In the genomic region with DNA sequence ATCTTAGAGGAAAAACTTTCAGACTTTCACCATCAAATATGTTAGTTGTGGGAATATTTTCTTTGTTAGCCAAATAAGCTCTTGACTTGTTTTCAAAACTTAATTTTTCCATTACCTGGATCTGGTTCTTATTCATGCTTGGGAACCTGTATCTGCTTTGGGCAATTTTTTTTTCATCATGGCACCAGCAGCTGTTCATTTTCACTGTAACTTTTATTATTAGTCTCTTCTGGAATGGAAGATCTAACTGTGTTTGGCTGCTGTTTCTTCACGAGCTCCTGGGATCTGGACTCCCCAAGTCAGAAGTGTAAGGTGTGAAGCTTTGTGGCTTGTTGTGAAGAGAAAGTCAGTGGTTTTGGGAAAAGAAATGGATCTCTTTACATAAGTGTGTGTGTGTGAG, we compare ENCODE assay signal across 28 cellular contexts. TPM values are rescaled to one million over a fixed set of nuclear protein-coding genes. Genes with fewer than 3 reads are reported as not detected.
A peak's percentile ranks its signal among the peaks of the same experiment; 100 is the strongest.
DNase-seq lines count a peak whose midpoint lies in the region; ATAC-seq and TF ChIP-seq lines count a peak whose summit lies in the region.
"Had no signal": no experiment of that assay in that cellular context is flagged by ENCODE, and none has a peak within 500 bp of the region (broad histone marks: within the 10 kb centered on the region; RNA-seq: fewer than 3 reads in every experiment).

No MANE protein-coding gene starts in this region.

- no peak for ATAC-seq in stimulated activated naive CD8-positive, alpha-beta T cell treated with anti-CD3 and anti-CD28 coated beads, Interleukin-15, amount 100 ng/mL, for 72 hours
- ATAC-seq in right lobe of liver = no peak
- ATAC-seq: esophagus mucosa had no signal

- TF ChIP-seq POLR2A in right lobe of liver (IDR thresholded peaks at IDR 0.05) = no peak

- H3K79me2 ChIP-seq in OCI-LY7 (ENCODE audit: insufficient read depth, low read depth, low read length) = no peaks in the 10 kb centered on the region

- WGBS in right lobe of liver (ENCODE audit: insufficient coverage, low coverage, low lambda C conversion rate, missing lambda C conversion rate) = 73% methylated on average over 1 of the region's 1 CpG

- no TSS peak for BruUV-seq in OCI-LY7 (replicated peaks; lab: Mats Ljungman, UMichigan)

- no peak for DNase-seq in activated naive CD4-positive, alpha-beta T cell treated with anti-CD3 and anti-CD28 coated beads, Interleukin-2, amount 10 ng/mL, durations not matched to agents 7 days and 5 days
- no peak for DNase-seq in activated naive CD4-positive, alpha-beta T cell treated with anti-CD3 and anti-CD28 coated beads, Interleukin-2, amount 50 U/mL, for 16 hours
- DNase-seq in OCI-LY7 (ENCODE audit: low spot score) = no peak
- no peak for DNase-seq in stimulated activated naive CD8-positive, alpha-beta T cell treated with anti-CD3 and anti-CD28 coated beads, Interleukin-15, amount 100 ng/mL, for 72 hours
- no peak for DNase-seq in posterior vena cava (ENCODE audit: low spot score)
- DNase-seq in right lobe of liver = no peak
- DNase-seq: adrenal gland; central memory CD4-positive, alpha-beta T cell; dermis blood vessel endothelial cell; foreskin fibroblast; HCEC 1CT; left ventricle myocardium inferior; mesendoderm; MG63; NCI-H1105 treated with DMSO at 0.1 percent for 48 hours; NCI-H2029 treated with DMSO at 0.1 percent for 48 hours; NCI-H2227 treated with DMSO at 0.1 percent for 48 hours; NCI-H526; NK-92 treated with Interleukin-12 subunit alpha and Interleukin-12 subunit beta, amount 100 ng/mL, for 24 hours; PC-9; SK-N-SH; stimulated activated CD4-positive, alpha-beta T cell treated with anti-CD3 and anti-CD28 coated beads, Interleukin-1b, Interleukin-23, amount 100 ng/mL, for 48 hours; tibial artery had no signal

- no peaks in the 10 kb centered on the region for H4K20me1 ChIP-seq in OCI-LY7 (ENCODE audit: insufficient read depth, low read length)
- H4K20me1 ChIP-seq: BLaER1 treated with 17β-estradiol and CSF1 and Interleukin-3, amounts not matched to agents 10 nM and 100 nM had no signal

- H3K4me3 ChIP-seq in OCI-LY7 (ENCODE audit: low read depth, low read length, poor library complexity, severe bottlenecking) = no peak overlapping the region
- H3K4me3 ChIP-seq in right lobe of liver = no peak overlapping the region
- H3K4me3 ChIP-seq: adrenal gland; BLaER1 treated with 17β-estradiol and CSF1 and Interleukin-3, amounts not matched to agents 10 nM and 100 nM; left ventricle myocardium inferior; MG63; PC-9; right atrium auricular region; tibial artery had no signal

- H3K9me3 ChIP-seq in OCI-LY7 (ENCODE audit: low read length) (peaks cover 17% of the 10 kb centered on the region; the same call in 1 of the 2 replicates), right lobe of liver (no peaks in the 10 kb centered on the region)
- H3K9me3 ChIP-seq: adrenal gland, SK-N-SH, tibial artery had no signal

- peaks cover 7% of the 10 kb centered on the region for H3K9me3 Mint-ChIP-seq in activated naive CD4-positive, alpha-beta T cell treated with anti-CD3 and anti-CD28 coated beads, Interleukin-2, amount 10 ng/mL, durations not matched to agents 7 days and 5 days
- peaks cover 18% of the 10 kb centered on the region for H3K9me3 Mint-ChIP-seq in dendritic cell treated with granulocyte-macrophage colony-stimulating factor and Interleukin-4, amounts not matched to agents 40 ng/mL and 50 ng/mL, for 4 days
- H3K9me3 Mint-ChIP-seq in stimulated activated naive CD8-positive, alpha-beta T cell treated with anti-CD3 and anti-CD28 coated beads, Interleukin-15, amount 100 ng/mL, for 72 hours = peaks cover 11 to 18% of the 10 kb centered on the region in 2 donors

- no peaks in the 10 kb centered on the region for H3K27me3 ChIP-seq in right lobe of liver
- H3K27me3 ChIP-seq: adrenal gland; BLaER1 treated with 17β-estradiol and CSF1 and Interleukin-3, amounts not matched to agents 10 nM and 100 nM; MG63; right atrium auricular region; tibial artery had no signal

- POLR2A ChIA-PET in OCI-LY7 (lab: Charles Lee) = interaction anchor here (0.6 to 1.0 kb wide), 3 partner anchors 27 to 160 kb away, joined by 3 to 4 read pairs (median 3); no protein-coding TSS in a partner anchor

- no peak overlapping the region for H3K4me3 Mint-ChIP-seq in activated naive CD4-positive, alpha-beta T cell treated with anti-CD3 and anti-CD28 coated beads, Interleukin-2, amount 10 ng/mL, durations not matched to agents 7 days and 5 days
- H3K4me3 Mint-ChIP-seq in dendritic cell treated with granulocyte-macrophage colony-stimulating factor and Interleukin-4, amounts not matched to agents 40 ng/mL and 50 ng/mL, for 4 days = no peak overlapping the region
- H3K4me3 Mint-ChIP-seq in stimulated activated naive CD8-positive, alpha-beta T cell treated with anti-CD3 and anti-CD28 coated beads, Interleukin-15, amount 100 ng/mL, for 72 hours = peak overlapping the region; percentile 7 to 30

- no peaks in the 10 kb centered on the region for H3K9me2 ChIP-seq in OCI-LY7 (ENCODE audit: insufficient read depth, low read length)
- H3K9me2 ChIP-seq: SK-N-SH had no signal

- H3K27ac Mint-ChIP-seq in activated naive CD4-positive, alpha-beta T cell treated with anti-CD3 and anti-CD28 coated beads, Interleukin-2, amount 10 ng/mL, durations not matched to agents 7 days and 5 days = peak overlapping the region; percentile 34
- peak overlapping the region; percentile 86 for H3K27ac Mint-ChIP-seq in dendritic cell treated with granulocyte-macrophage colony-stimulating factor and Interleukin-4, amounts not matched to agents 40 ng/mL and 50 ng/mL, for 4 days
- peak overlapping the region in 1 of 2 donors; percentile 47 for H3K27ac Mint-ChIP-seq in stimulated activated naive CD8-positive, alpha-beta T cell treated with anti-CD3 and anti-CD28 coated beads, Interleukin-15, amount 100 ng/mL, for 72 hours

- intact Hi-C loops in OCI-LY7 (cut with micrococcal nuclease; ENCODE audit: unreplicated experiment) (no loop called here), posterior vena cava (cut with DNase I) (no loop called here), right lobe of liver (cut with DNase I) (no loop called here)
- intact Hi-C loops in dendritic cell treated with granulocyte-macrophage colony-stimulating factor and Interleukin-4, amounts not matched to agents 40 ng/mL and 50 ng/mL, for 4 days (cut with micrococcal nuclease) = loop anchor here (2.0 kb wide), 1 partner anchor 26 kb away; no protein-coding TSS in a partner anchor

- H3K27ac ChIP-seq in OCI-LY7 (ENCODE audit: low read depth, low read length, poor library complexity, severe bottlenecking) (no peak overlapping the region), right lobe of liver (no peak overlapping the region)
- H3K27ac ChIP-seq: adrenal gland, KMS-11, left ventricle myocardium inferior, PC-9, right atrium auricular region, tibial artery had no signal

- peaks cover 65% of the 10 kb centered on the region for H3K4me1 Mint-ChIP-seq in activated naive CD4-positive, alpha-beta T cell treated with anti-CD3 and anti-CD28 coated beads, Interleukin-2, amount 10 ng/mL, durations not matched to agents 7 days and 5 days
- peaks cover 39% of the 10 kb centered on the region for H3K4me1 Mint-ChIP-seq in dendritic cell treated with granulocyte-macrophage colony-stimulating factor and Interleukin-4, amounts not matched to agents 40 ng/mL and 50 ng/mL, for 4 days (ENCODE audit: low read depth)
- peaks cover 75% of the 10 kb centered on the region for H3K4me1 Mint-ChIP-seq in stimulated activated naive CD8-positive, alpha-beta T cell treated with anti-CD3 and anti-CD28 coated beads, Interleukin-15, amount 100 ng/mL, for 72 hours

- H3K27me3 Mint-ChIP-seq in activated naive CD4-positive, alpha-beta T cell treated with anti-CD3 and anti-CD28 coated beads, Interleukin-2, amount 10 ng/mL, durations not matched to agents 7 days and 5 days = peaks cover 7% of the 10 kb centered on the region
- H3K27me3 Mint-ChIP-seq in dendritic cell treated with granulocyte-macrophage colony-stimulating factor and Interleukin-4, amounts not matched to agents 40 ng/mL and 50 ng/mL, for 4 days = peaks cover 5% of the 10 kb centered on the region
- H3K27me3 Mint-ChIP-seq in stimulated activated naive CD8-positive, alpha-beta T cell treated with anti-CD3 and anti-CD28 coated beads, Interleukin-15, amount 100 ng/mL, for 72 hours = no peaks in the 10 kb centered on the region

- TF ChIP-seq CTCF in OCI-LY7 (conservative IDR thresholded peaks at IDR 0.05; ENCODE audit: low read length) = no peak
- TF ChIP-seq CTCF in right lobe of liver (IDR thresholded peaks at IDR 0.05) = no peak

- H3K4me2 ChIP-seq in OCI-LY7 (ENCODE audit: low read length) = no peak overlapping the region
- H3K4me2 ChIP-seq: KMS-11, PC-9, SK-N-SH had no signal

- H3K36me3 Mint-ChIP-seq in activated naive CD4-positive, alpha-beta T cell treated with anti-CD3 and anti-CD28 coated beads, Interleukin-2, amount 10 ng/mL, durations not matched to agents 7 days and 5 days = peaks cover 8% of the 10 kb centered on the region
- H3K36me3 Mint-ChIP-seq in dendritic cell treated with granulocyte-macrophage colony-stimulating factor and Interleukin-4, amounts not matched to agents 40 ng/mL and 50 ng/mL, for 4 days (ENCODE audit: low read depth) = peaks cover 7% of the 10 kb centered on the region

- peaks cover 59% of the 10 kb centered on the region for H3K4me1 ChIP-seq in OCI-LY7 (ENCODE audit: insufficient read depth, low read length, poor library complexity, severe bottlenecking)
- no peaks in the 10 kb centered on the region for H3K4me1 ChIP-seq in right lobe of liver

- no peaks in the 10 kb centered on the region; the same call in 1 of the 2 replicates for H3K36me3 ChIP-seq in OCI-LY7 (ENCODE audit: insufficient read depth, low read length)
- no peaks in the 10 kb centered on the region for H3K36me3 ChIP-seq in right lobe of liver
- H3K36me3 ChIP-seq: adrenal gland; BLaER1 treated with 17β-estradiol and CSF1 and Interleukin-3, amounts not matched to agents 10 nM and 100 nM; left ventricle myocardium inferior; MG63; right atrium auricular region; tibial artery had no signal

- H2AFZ ChIP-seq in OCI-LY7 (ENCODE audit: low read length) = peak overlapping the region; percentile 11; the same call in 1 of the 2 replicates
- H2AFZ ChIP-seq: PC-9 had no signal

- CTCF ChIA-PET in activated naive CD4-positive, alpha-beta T cell treated with anti-CD3 and anti-CD28 coated beads, Interleukin-2, amount 10 ng/mL, durations not matched to agents 7 days and 5 days (lab: Charles Lee) = interaction anchor here (4.0 kb wide), 1 partner anchor 31 kb away, joined by 42 read pairs; no protein-coding TSS in a partner anchor
- CTCF ChIA-PET in OCI-LY7 (lab: Charles Lee; ENCODE audit: unreplicated experiment) = interaction anchor here (1.0 kb wide), 1 partner anchor 24 kb away, joined by 5 read pairs; no protein-coding TSS in a partner anchor

RNA-seq across cellular contexts. Expression of a gene that starts 33.3 kb away (rescaled TPM):
- total RNA-seq in OCI-LY7 (2014; rRNA removed; shearing (Covaris generic)) = 219 and 274 TPM in 2 replicates
- 89.5 and 101 TPM in 2 replicates for total RNA-seq in OCI-LY7 (2022)
- 10 to 100 TPM; 29.6 to 68.3 TPM for total RNA-seq in posterior vena cava
- 1 to 10 TPM in 3 of 6 experiments, under 1 TPM in 2, not detected in 1; 0.51 to 4.9 (median 2.3) TPM for total RNA-seq in right lobe of liver

Comparison
In these comparisons a context has a peak if more than half of its experiments do, and no peak if none do; other contexts are left out.
1. H3K4me3 Mint-ChIP-seq: peak in stimulated activated naive CD8-positive, alpha-beta T cell treated with anti-CD3 and anti-CD28 coated beads, Interleukin-15, amount 100 ng/mL, for 72 hours (2 of 2); none in activated naive CD4-positive, alpha-beta T cell treated with anti-CD3 and anti-CD28 coated beads, Interleukin-2, amount 10 ng/mL, durations not matched to agents 7 days and 5 days (single experiment) and dendritic cell treated with granulocyte-macrophage colony-stimulating factor and Interleukin-4, amounts not matched to agents 40 ng/mL and 50 ng/mL, for 4 days (single experiment).
2. RNA of a gene that starts 33.3 kb away (total RNA-seq): 89.5 to 274 TPM in OCI-LY7 and 29.6 to 68.3 TPM in posterior vena cava; 0.51 to 4.9 TPM in right lobe of liver; every median in the first group is over 4 times any median in the second.